9 cellular contexts compared by ENCODE assay signal in the genomic region with DNA sequence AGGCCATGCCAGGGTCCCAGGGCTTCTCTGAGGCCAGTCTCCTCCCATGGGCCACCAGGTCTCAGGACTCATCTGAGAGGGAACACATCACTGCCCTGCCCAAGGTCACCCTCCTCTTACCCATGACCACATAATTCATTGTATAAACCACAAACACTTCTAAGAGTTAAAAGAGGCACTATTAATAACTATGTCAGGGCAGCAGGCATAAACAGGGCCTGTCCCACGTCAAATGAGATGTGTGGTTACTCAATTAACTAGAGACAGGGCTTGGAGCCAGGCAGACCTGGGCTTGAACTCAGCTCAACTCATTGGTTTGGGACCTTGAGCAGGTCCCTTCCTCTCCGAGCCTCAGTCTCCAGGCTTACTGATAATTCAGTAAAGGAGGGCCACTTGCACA. TPM values are rescaled to one million over a fixed set of nuclear protein-coding genes. Genes with fewer than 3 reads are reported as not detected.
DNase-seq lines count a peak whose midpoint lies in the region; ATAC-seq, FAIRE-seq and TF ChIP-seq lines count a peak whose summit lies in the region.
"Had no signal": no experiment of that assay in that cellular context is flagged by ENCODE, and none has a peak within 500 bp of the region (broad histone marks: within the 10 kb centered on the region; RNA-seq: fewer than 3 reads in every experiment).

No MANE protein-coding gene starts in this region.

- H3K36me3 ChIP-seq in SU-DHL-6 (ENCODE audit: low read length) (no peaks in the 10 kb centered on the region), osteoblast (ENCODE audit: insufficient read depth, low read length) (peaks cover 13% of the 10 kb centered on the region)

- CTCF ChIA-PET in activated CD4-positive, alpha-beta memory T cell treated with anti-CD3 and anti-CD28 coated beads, Interleukin-2, amount 10 ng/mL, durations not matched to agents 7 days and 5 days (lab: Charles Lee) = interaction anchor here (3.4 kb wide), 1 partner anchor 35 kb away, joined by 12 read pairs; no protein-coding TSS in a partner anchor

- H3K4me3 Mint-ChIP-seq in activated CD4-positive, alpha-beta memory T cell treated with anti-CD3 and anti-CD28 coated beads, Interleukin-2, amount 10 ng/mL, durations not matched to agents 7 days and 5 days = no peak overlapping the region

- peaks cover 27% of the 10 kb centered on the region for H3K36me3 Mint-ChIP-seq in activated CD4-positive, alpha-beta memory T cell treated with anti-CD3 and anti-CD28 coated beads, Interleukin-2, amount 10 ng/mL, durations not matched to agents 7 days and 5 days (ENCODE audit: low read depth)

- H2AFZ ChIP-seq in SU-DHL-6 (ENCODE audit: low read depth, low read length, severe bottlenecking) = no peak overlapping the region
- H2AFZ ChIP-seq in osteoblast (ENCODE audit: low read length) = no peak overlapping the region

- TF ChIP-seq CTCF in SU-DHL-6 (IDR thresholded peaks at IDR 0.05; ENCODE audit: insufficient read depth, low read length, poor library complexity, severe bottlenecking) (no peak), fibroblast of the aortic adventitia (IDR thresholded peaks at IDR 0.05; ENCODE audit: insufficient read depth, low read length) (no peak), osteoblast (IDR thresholded peaks at IDR 0.05; ENCODE audit: extremely low read depth, low read depth, low read length) (no peak)

- POLR2A ChIA-PET in activated CD4-positive, alpha-beta memory T cell treated with anti-CD3 and anti-CD28 coated beads, Interleukin-2, amount 10 ng/mL, durations not matched to agents 7 days and 5 days (lab: Charles Lee) = interaction anchor here (0.7 to 1.3 kb wide), 3 partner anchors 75 to 549 kb away, joined by 3 to 4 read pairs (median 3); no protein-coding TSS in a partner anchor

- H3K9me3 ChIP-seq in SU-DHL-6 (ENCODE audit: insufficient read depth, low read length) = no peaks in the 10 kb centered on the region
- H3K9me3 ChIP-seq in osteoblast (ENCODE audit: low read depth, low read length) = no peaks in the 10 kb centered on the region

- H3K4me1 Mint-ChIP-seq in activated CD4-positive, alpha-beta memory T cell treated with anti-CD3 and anti-CD28 coated beads, Interleukin-2, amount 10 ng/mL, durations not matched to agents 7 days and 5 days = peaks cover 54% of the 10 kb centered on the region

- no peaks in the 10 kb centered on the region for H3K9me2 ChIP-seq in SU-DHL-6 (replicated peaks; ENCODE audit: insufficient read depth, low read length)

- peaks cover 39% of the 10 kb centered on the region for H3K4me1 ChIP-seq in osteoblast (ENCODE audit: insufficient read depth, low read length)

- H3K79me2 ChIP-seq in SU-DHL-6 (ENCODE audit: insufficient read depth, low read length) (peaks cover 54% of the 10 kb centered on the region), osteoblast (ENCODE audit: insufficient read depth, low read length) (peaks cover 93% of the 10 kb centered on the region)

- H3K9me3 Mint-ChIP-seq in activated CD4-positive, alpha-beta memory T cell treated with anti-CD3 and anti-CD28 coated beads, Interleukin-2, amount 10 ng/mL, durations not matched to agents 7 days and 5 days = no peaks in the 10 kb centered on the region

- H3K9ac ChIP-seq in SU-DHL-6 (ENCODE audit: low read length) = 0 out of 2 replicates have a peak overlapping the region, but pooled peaks have one; percentile 78

- H3K27me3 ChIP-seq in SU-DHL-6 (ENCODE audit: low read length) = no peaks in the 10 kb centered on the region
- H3K27me3 ChIP-seq in osteoblast (ENCODE audit: insufficient read depth, low read length) = no peaks in the 10 kb centered on the region

- FAIRE-seq in GM19239 (lab: Jason Lieb, UNC) = peak; percentile 68
- FAIRE-seq: urothelium cell line had no signal

- no peak overlapping the region for H3K27ac ChIP-seq in SU-DHL-6 (ENCODE audit: low read depth, low read length)
- H3K27ac ChIP-seq in osteoblast (ENCODE audit: low read depth, low read length) = peak overlapping the region; percentile 33

- no peaks in the 10 kb centered on the region for H4K20me1 ChIP-seq in SU-DHL-6 (ENCODE audit: low read depth, low read length)
- H4K20me1 ChIP-seq in osteoblast (ENCODE audit: insufficient read depth, low read length) = peaks cover 60% of the 10 kb centered on the region

- no peak for ATAC-seq in GM18870 (IDR thresholded peaks at IDR 0.05; ENCODE audit: unreplicated experiment)
- no peak for ATAC-seq in HG03457 (IDR thresholded peaks at IDR 0.05; ENCODE audit: unreplicated experiment)

- no peak overlapping the region for H3K27ac Mint-ChIP-seq in activated CD4-positive, alpha-beta memory T cell treated with anti-CD3 and anti-CD28 coated beads, Interleukin-2, amount 10 ng/mL, durations not matched to agents 7 days and 5 days

- no peak for DNase-seq in GM19239 (ENCODE audit: insufficient read length, low spot score)
- peak; percentile 38 for DNase-seq in fibroblast of the aortic adventitia (ENCODE audit: low read depth)
- DNase-seq in osteoblast (ENCODE audit: insufficient read length, low spot score, missing footprints) = peak; percentile 55
- DNase-seq in GM19238 (ENCODE audit: insufficient read length, low spot score) = no peak
- DNase-seq in activated CD4-positive, alpha-beta memory T cell treated with anti-CD3 and anti-CD28 coated beads, Interleukin-2, amount 10 ng/mL, durations not matched to agents 7 days and 5 days = no peak

- H3K4me2 ChIP-seq in SU-DHL-6 (ENCODE audit: low read depth, low read length, poor library complexity, severe bottlenecking) (peak overlapping the region; percentile 80), osteoblast (ENCODE audit: insufficient read depth, low read length) (peak overlapping the region; percentile 9)

- no peaks in the 10 kb centered on the region for H3K27me3 Mint-ChIP-seq in activated CD4-positive, alpha-beta memory T cell treated with anti-CD3 and anti-CD28 coated beads, Interleukin-2, amount 10 ng/mL, durations not matched to agents 7 days and 5 days

- no peaks in the 10 kb centered on the region for H3F3A ChIP-seq in SU-DHL-6 (ENCODE audit: insufficient read depth)

- H3K4me3 ChIP-seq in SU-DHL-6 (ENCODE audit: insufficient read depth, low read length, poor library complexity, severe bottlenecking) (no peak overlapping the region), fibroblast of the aortic adventitia (ENCODE audit: low read depth, low read length) (peak overlapping the region; percentile 82), osteoblast (ENCODE audit: insufficient read depth, low read length) (no peak overlapping the region)

RNA-seq across cellular contexts. Expression of a gene that starts 33.1 kb away (rescaled TPM):
- total RNA-seq in fibroblast of the aortic adventitia (ENCODE audit: low replicate concordance) (66.9 and 184 TPM in 2 replicates), osteoblast (91.6 and 95.2 TPM in 2 replicates)
- total RNA-seq in activated CD4-positive, alpha-beta memory T cell treated with anti-CD3 and anti-CD28 coated beads, Interleukin-2, amount 10 ng/mL, durations not matched to agents 7 days and 5 days = 100 to 1,000 TPM; 108 to 109 TPM

RNA-seq across cellular contexts. Expression of a gene that starts 44.9 kb away (rescaled TPM):
- total RNA-seq in fibroblast of the aortic adventitia (ENCODE audit: low replicate concordance) (0.41 TPM in 1 of 2 replicates, not detected in the other), osteoblast (0.36 and 0.59 TPM in 2 replicates)
- 1 to 10 TPM in 1 of 2 experiments, under 1 TPM in 1; 0.93 to 1.8 TPM for total RNA-seq in activated CD4-positive, alpha-beta memory T cell treated with anti-CD3 and anti-CD28 coated beads, Interleukin-2, amount 10 ng/mL, durations not matched to agents 7 days and 5 days

Comparison
In these comparisons a context has a peak if more than half of its experiments do, and no peak if none do; other contexts are left out.
1. DNase-seq: peak in fibroblast of the aortic adventitia (single experiment) and osteoblast (single experiment); none in GM19239 (single experiment), GM19238 (single experiment) and activated CD4-positive, alpha-beta memory T cell treated with anti-CD3 and anti-CD28 coated beads, Interleukin-2, amount 10 ng/mL, durations not matched to agents 7 days and 5 days (single experiment).